ENCODE assay signal across 37 cellular contexts in the genomic region with DNA sequence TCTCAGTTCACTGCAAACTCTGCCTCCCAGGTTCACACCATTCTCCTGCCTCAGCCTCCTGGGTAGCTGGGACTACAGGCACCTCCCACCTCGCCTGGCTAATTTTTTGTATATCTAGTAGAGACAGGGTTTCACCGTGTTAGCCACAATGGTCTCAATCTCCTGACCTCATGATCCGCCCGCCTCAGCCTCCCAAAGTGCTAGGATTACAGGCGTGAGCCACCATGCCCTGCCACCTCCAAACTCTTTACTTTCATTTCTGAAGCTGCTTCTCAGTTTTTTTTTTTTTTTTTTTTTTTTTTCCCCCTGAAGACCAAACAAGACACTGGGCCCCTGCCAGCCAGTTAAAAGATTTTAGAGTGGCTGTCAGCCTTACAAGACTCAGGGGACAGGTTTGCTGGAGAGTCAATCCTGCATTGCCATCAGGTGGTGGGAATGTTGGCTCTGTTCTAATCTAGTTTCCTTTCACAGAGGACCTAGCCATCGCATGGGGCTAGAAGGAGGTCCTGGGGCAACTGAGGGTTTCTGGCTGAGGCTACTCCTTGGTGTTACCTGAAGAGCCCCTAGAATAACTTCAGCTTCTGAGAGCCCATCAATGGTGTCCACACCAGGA. TPM values are rescaled to one million over a fixed set of nuclear protein-coding genes. Genes with fewer than 3 reads are reported as not detected.
"Had no signal": no experiment of that assay in that cellular context is flagged by ENCODE, and none has a peak within 500 bp of the region (broad histone marks: within the 10 kb centered on the region; RNA-seq: fewer than 3 reads in every experiment).

No MANE protein-coding gene starts in this region.

- H3K4me1 Mint-ChIP-seq: activated T-helper 17 cell treated with anti-CD3 and anti-CD28 coated beads, Interleukin-2, amount 50 U/mL, for 72 hours; central memory CD8-positive, alpha-beta T cell had no signal

- H3K27me3 Mint-ChIP-seq: activated CD4-positive, alpha-beta memory T cell treated with anti-CD3 and anti-CD28 coated beads, Interleukin-2, amount 10 ng/mL, durations not matched to agents 7 days and 5 days had no signal

- ATAC-seq: activated T-cell treated with anti-CD3 and anti-CD28 coated beads, Interleukin-2, amount 50 U/mL, for 72 hours; activated T-helper 17 cell treated with anti-CD3 and anti-CD28 coated beads, Interleukin-2, amount 50 U/mL, for 72 hours; Right ventricle myocardium inferior had no signal

- H3K4me3 Mint-ChIP-seq: activated CD4-positive, alpha-beta memory T cell treated with anti-CD3 and anti-CD28 coated beads, Interleukin-2, amount 10 ng/mL, durations not matched to agents 7 days and 5 days; activated naive CD8-positive, alpha-beta T cell treated with anti-CD3 and anti-CD28 coated beads for 36 hours; activated T-cell treated with anti-CD3 and anti-CD28 coated beads, Interleukin-2, amount 50 U/mL, for 72 hours; activated T-helper 17 cell treated with anti-CD3 and anti-CD28 coated beads, Interleukin-2, amount 50 U/mL, for 72 hours; central memory CD8-positive, alpha-beta T cell had no signal

- H3K4me3 ChIP-seq: ascending aorta, cardiac muscle cell, PC-9 had no signal

- H3K4me1 ChIP-seq: ascending aorta had no signal

- H3K27me3 ChIP-seq: ascending aorta, cardiac muscle cell had no signal

- H3K4me2 ChIP-seq: PC-9 had no signal

- H2AFZ ChIP-seq: PC-9 had no signal

- H3K27ac ChIP-seq: ascending aorta, cardiac muscle cell, PC-9, RWPE1, WERI-Rb-1 had no signal

- H3K36me3 ChIP-seq: ascending aorta, cardiac muscle cell, WERI-Rb-1 had no signal

- DNase-seq: activated CD4-positive, alpha-beta memory T cell treated with anti-CD3 and anti-CD28 coated beads, Interleukin-2, amount 10 ng/mL, durations not matched to agents 7 days and 5 days; activated CD4-positive, alpha-beta T cell treated with anti-CD3 and anti-CD28 coated beads for 1 hour; activated CD4-positive, alpha-beta T cell treated with anti-CD3 and anti-CD28 coated beads for 48 hours; activated CD4-positive, CD25-positive, alpha-beta regulatory T cell; activated effector memory CD4-positive, alpha-beta T cell treated with anti-CD3 and anti-CD28 coated beads, Interleukin-2, amount 50 U/mL, for 16 hours; activated naive CD4-positive, alpha-beta T cell; activated naive CD4-positive, alpha-beta T cell treated with anti-CD3 and anti-CD28 coated beads, Interleukin-2, amount 50 U/mL, for 16 hours; activated naive CD8-positive, alpha-beta T cell treated with anti-CD3 and anti-CD28 coated beads for 36 hours; activated T-cell treated with anti-CD3 and anti-CD28 coated beads, Interleukin-2, amount 50 U/mL, for 1 hour; activated T-cell treated with anti-CD3 and anti-CD28 coated beads, Interleukin-2, amount 50 U/mL, for 72 hours; amygdala; Karpas-422; KBM-7; NCI-H1105; NCI-H1417 treated with DMSO at 0.1 percent for 48 hours; NCI-H187 treated with DMSO at 0.1 percent for 48 hours; NCI-H2081; NCI-H345; NCI-H524 treated with DMSO at 0.1 percent for 48 hours; PC-9; SIG-M5; SW 1271; T-helper 1 cell; T-helper 2 cell; T-helper 9 cell; WERI-Rb-1 had no signal

- H3K27ac Mint-ChIP-seq: activated CD4-positive, alpha-beta memory T cell treated with anti-CD3 and anti-CD28 coated beads, Interleukin-2, amount 10 ng/mL, durations not matched to agents 7 days and 5 days; activated naive CD8-positive, alpha-beta T cell treated with anti-CD3 and anti-CD28 coated beads for 36 hours; activated T-cell treated with anti-CD3 and anti-CD28 coated beads, Interleukin-2, amount 50 U/mL, for 72 hours; activated T-helper 17 cell treated with anti-CD3 and anti-CD28 coated beads, Interleukin-2, amount 50 U/mL, for 72 hours had no signal

- FAIRE-seq: RCC 7860 had no signal

RNA-seq across cellular contexts. Expression of a gene that starts 37.4 kb away (rescaled TPM):
- total RNA-seq: activated CD4-positive, alpha-beta memory T cell treated with anti-CD3 and anti-CD28 coated beads, Interleukin-2, amount 10 ng/mL, durations not matched to agents 7 days and 5 days; activated CD8-positive, alpha-beta memory T cell treated with anti-CD3 and anti-CD28 coated beads for 36 hours; activated naive CD8-positive, alpha-beta T cell treated with anti-CD3 and anti-CD28 coated beads for 36 hours; activated T-cell treated with anti-CD3 and anti-CD28 coated beads, Interleukin-2, amount 50 U/mL, for 72 hours; activated T-helper 17 cell treated with anti-CD3 and anti-CD28 coated beads, Interleukin-2, amount 50 U/mL, for 72 hours; ascending aorta; cardiac muscle cell; MCF 10A; NCI-H460; OCI-LY7; PC-9; Right ventricle myocardium inferior had no signal
- polyA plus RNA-seq: cardiac muscle cell had no signal
